In the genomic region with DNA sequence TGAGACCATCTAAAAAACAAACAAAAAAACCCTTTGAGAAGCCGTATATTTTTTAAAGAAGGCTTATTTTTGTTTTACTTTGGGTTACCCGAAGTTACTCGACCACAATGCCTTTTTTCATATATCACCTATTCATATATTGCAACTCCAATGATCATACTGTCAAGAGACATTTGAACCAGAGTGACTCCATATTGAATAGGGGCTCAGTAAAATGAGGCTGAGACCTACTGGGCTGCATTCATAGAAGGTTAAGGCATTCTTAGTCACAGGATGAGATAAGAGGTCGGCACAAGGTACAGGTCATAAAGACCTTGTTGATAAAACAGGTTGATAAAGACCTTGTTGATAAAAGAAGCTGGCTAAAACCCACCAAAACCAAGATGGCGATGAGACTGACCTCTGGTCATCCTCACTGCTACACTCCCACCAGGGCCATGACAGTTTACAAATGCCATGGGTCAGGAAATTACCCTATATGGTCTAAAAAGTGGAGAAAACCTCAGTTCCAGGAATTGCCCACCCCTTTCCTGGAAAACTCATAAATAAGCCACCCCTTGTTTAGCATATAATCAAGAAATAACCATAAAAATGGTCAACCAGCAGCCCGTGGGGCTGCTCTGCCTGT, we compare ENCODE assay signal across 1 cellular context.
A peak's percentile ranks its signal among the peaks of the same experiment; 100 is the strongest.
TF ChIP-seq lines count a peak whose summit lies in the region.

No MANE protein-coding gene starts in this region.

TF ChIP-seq in K562, 482 proteins besides CTCF, POLR2A, EP300 and RAD21 (continued from another document):
- TF ChIP-seq, protein P1, sequence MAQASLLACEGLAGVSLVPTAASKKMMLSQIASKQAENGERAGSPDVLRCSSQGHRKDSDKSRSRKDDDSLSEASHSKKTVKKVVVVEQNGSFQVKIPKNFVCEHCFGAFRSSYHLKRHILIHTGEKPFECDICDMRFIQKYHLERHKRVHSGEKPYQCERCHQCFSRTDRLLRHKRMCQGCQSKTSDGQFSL (CRISPR knock-in tag; IDR thresholded peaks at IDR 0.05): no peak
- TF ChIP-seq, protein P1 (tag; IDR thresholded peaks at IDR 0.05): peak in 1 of 2 experiments; percentile 100; a peak in 2 of 4 replicates
- no peak for TF ChIP-seq SRSF9 (IDR thresholded peaks at IDR 0.05; ENCODE audit: borderline replicate concordance, low read depth, low read length)
- TF ChIP-seq ZFPM2 (CRISPR knock-in tag; IDR thresholded peaks at IDR 0.05): peak; percentile 95; the same call in 1 of the 2 replicates
- TF ChIP-seq ASH1L (IDR thresholded peaks at IDR 0.05; ENCODE audit: borderline replicate concordance, low read depth, partially characterized antibody): no peak
- no peak for TF ChIP-seq RBM22 (IDR thresholded peaks at IDR 0.05; ENCODE audit: low read depth, low read length, poor library complexity, severe bottlenecking)
- TF ChIP-seq ZNF239 (CRISPR knock-in tag; IDR thresholded peaks at IDR 0.05): peak; percentile 94
- TF ChIP-seq, protein P2, sequence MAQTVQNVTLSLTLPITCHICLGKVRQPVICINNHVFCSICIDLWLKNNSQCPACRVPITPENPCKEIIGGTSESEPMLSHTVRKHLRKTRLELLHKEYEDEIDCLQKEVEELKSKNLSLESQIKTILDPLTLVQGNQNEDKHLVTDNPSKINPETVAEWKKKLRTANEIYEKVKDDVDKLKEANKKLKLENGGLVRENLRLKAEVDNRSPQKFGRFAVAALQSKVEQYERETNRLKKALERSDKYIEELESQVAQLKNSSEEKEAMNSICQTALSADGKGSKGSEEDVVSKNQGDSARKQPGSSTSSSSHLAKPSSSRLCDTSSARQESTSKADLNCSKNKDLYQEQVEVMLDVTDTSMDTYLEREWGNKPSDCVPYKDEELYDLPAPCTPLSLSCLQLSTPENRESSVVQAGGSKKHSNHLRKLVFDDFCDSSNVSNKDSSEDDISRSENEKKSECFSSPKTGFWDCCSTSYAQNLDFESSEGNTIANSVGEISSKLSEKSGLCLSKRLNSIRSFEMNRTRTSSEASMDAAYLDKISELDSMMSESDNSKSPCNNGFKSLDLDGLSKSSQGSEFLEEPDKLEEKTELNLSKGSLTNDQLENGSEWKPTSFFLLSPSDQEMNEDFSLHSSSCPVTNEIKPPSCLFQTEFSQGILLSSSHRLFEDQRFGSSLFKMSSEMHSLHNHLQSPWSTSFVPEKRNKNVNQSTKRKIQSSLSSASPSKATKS (CRISPR knock-in tag; IDR thresholded peaks at IDR 0.05): 0 out of 2 replicates have a peak, but pooled peaks have one; percentile 52
- peak; percentile 99 for TF ChIP-seq HDAC8 (tag; IDR thresholded peaks at IDR 0.05)
- TF ChIP-seq HIVEP1 (CRISPR knock-in tag; IDR thresholded peaks at IDR 0.05): peak; percentile 96
- TF ChIP-seq RNF2 (IDR thresholded peaks at IDR 0.05): no peak
- TF ChIP-seq, protein P3, sequence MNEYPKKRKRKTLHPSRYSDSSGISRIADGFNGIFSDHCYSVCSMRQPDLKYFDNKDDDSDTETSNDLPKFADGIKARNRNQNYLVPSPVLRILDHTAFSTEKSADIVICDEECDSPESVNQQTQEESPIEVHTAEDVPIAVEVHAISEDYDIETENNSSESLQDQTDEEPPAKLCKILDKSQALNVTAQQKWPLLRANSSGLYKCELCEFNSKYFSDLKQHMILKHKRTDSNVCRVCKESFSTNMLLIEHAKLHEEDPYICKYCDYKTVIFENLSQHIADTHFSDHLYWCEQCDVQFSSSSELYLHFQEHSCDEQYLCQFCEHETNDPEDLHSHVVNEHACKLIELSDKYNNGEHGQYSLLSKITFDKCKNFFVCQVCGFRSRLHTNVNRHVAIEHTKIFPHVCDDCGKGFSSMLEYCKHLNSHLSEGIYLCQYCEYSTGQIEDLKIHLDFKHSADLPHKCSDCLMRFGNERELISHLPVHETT (CRISPR knock-in tag; conservative IDR thresholded peaks at IDR 0.05 in 1 of 2, IDR thresholded peaks at IDR 0.05 in 1 of 2): peak in 1 of 2 experiments; percentile 99; a peak in 2 of 4 replicates
- no peak for TF ChIP-seq NR2C2 (CRISPR knock-in tag; IDR thresholded peaks at IDR 0.05)
- TF ChIP-seq NR2C2 (tag; IDR thresholded peaks at IDR 0.05): peak; percentile 91
- 0 out of 2 replicates have a peak, but pooled peaks have one; percentile 47 for TF ChIP-seq FOXJ2 (tag; IDR thresholded peaks at IDR 0.05)
- TF ChIP-seq E2F3 (CRISPR knock-in tag; IDR thresholded peaks at IDR 0.05): peak; percentile 93
- TF ChIP-seq, protein P4, sequence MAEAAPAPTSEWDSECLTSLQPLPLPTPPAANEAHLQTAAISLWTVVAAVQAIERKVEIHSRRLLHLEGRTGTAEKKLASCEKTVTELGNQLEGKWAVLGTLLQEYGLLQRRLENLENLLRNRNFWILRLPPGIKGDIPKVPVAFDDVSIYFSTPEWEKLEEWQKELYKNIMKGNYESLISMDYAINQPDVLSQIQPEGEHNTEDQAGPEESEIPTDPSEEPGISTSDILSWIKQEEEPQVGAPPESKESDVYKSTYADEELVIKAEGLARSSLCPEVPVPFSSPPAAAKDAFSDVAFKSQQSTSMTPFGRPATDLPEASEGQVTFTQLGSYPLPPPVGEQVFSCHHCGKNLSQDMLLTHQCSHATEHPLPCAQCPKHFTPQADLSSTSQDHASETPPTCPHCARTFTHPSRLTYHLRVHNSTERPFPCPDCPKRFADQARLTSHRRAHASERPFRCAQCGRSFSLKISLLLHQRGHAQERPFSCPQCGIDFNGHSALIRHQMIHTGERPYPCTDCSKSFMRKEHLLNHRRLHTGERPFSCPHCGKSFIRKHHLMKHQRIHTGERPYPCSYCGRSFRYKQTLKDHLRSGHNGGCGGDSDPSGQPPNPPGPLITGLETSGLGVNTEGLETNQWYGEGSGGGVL (CRISPR knock-in tag; IDR thresholded peaks at IDR 0.05): peak; percentile 61
- TF ChIP-seq ILK (tag; IDR thresholded peaks at IDR 0.05; ENCODE audit: borderline replicate concordance, low read depth): peak; percentile 99
- TF ChIP-seq ZNF830 (CRISPR knock-in tag; IDR thresholded peaks at IDR 0.05): 0 out of 2 replicates have a peak, but pooled peaks have one; percentile 17
- peak; percentile 99 for TF ChIP-seq ZNF584 (CRISPR knock-in tag; IDR thresholded peaks at IDR 0.05; ENCODE audit: low read depth)
- TF ChIP-seq, protein P5, sequence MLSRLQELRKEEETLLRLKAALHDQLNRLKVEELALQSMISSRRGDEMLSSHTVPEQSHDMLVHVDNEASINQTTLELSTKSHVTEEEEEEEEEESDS (CRISPR knock-in tag; IDR thresholded peaks at IDR 0.05): peak; percentile 58
- TF ChIP-seq ZNF140 (CRISPR knock-in tag; IDR thresholded peaks at IDR 0.05): peak; percentile 96
- peak; percentile 95 for TF ChIP-seq ZKSCAN8 (CRISPR knock-in tag; IDR thresholded peaks at IDR 0.05)
- TF ChIP-seq BACH1 (tag; IDR thresholded peaks at IDR 0.05): peak; percentile 98
- TF ChIP-seq, protein P6, sequence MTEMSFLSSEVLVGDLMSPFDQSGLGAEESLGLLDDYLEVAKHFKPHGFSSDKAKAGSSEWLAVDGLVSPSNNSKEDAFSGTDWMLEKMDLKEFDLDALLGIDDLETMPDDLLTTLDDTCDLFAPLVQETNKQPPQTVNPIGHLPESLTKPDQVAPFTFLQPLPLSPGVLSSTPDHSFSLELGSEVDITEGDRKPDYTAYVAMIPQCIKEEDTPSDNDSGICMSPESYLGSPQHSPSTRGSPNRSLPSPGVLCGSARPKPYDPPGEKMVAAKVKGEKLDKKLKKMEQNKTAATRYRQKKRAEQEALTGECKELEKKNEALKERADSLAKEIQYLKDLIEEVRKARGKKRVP (CRISPR knock-in tag; IDR thresholded peaks at IDR 0.05): peak; percentile 64
- TF ChIP-seq GTF2A2 (tag; IDR thresholded peaks at IDR 0.05): peak; percentile 99
- TF ChIP-seq ZNF707 (CRISPR knock-in tag; conservative IDR thresholded peaks at IDR 0.05): peak; percentile 41; the same call in 1 of the 2 replicates
- TF ChIP-seq ZNF589 (CRISPR knock-in tag; IDR thresholded peaks at IDR 0.05; ENCODE audit: low read depth): peak; percentile 100
- no peak for TF ChIP-seq RFX5 (IDR thresholded peaks at IDR 0.05; ENCODE audit: low read depth, low read length)
- TF ChIP-seq JUND (IDR thresholded peaks at IDR 0.05; ENCODE audit: borderline replicate concordance, low read depth, low read length): no peak
- peak; percentile 69; the same call in 2 of the 3 replicates for TF ChIP-seq JUND (tag; IDR thresholded peaks at IDR 0.05; ENCODE audit: borderline replicate concordance, low read depth, low read length)
- peak; percentile 99 for TF ChIP-seq SMAD3 (CRISPR knock-in tag; conservative IDR thresholded peaks at IDR 0.05)
- 0 out of 2 replicates have a peak, but pooled peaks have one; percentile 38 for TF ChIP-seq ELF4 (CRISPR knock-in tag; IDR thresholded peaks at IDR 0.05)
- TF ChIP-seq, protein P7, sequence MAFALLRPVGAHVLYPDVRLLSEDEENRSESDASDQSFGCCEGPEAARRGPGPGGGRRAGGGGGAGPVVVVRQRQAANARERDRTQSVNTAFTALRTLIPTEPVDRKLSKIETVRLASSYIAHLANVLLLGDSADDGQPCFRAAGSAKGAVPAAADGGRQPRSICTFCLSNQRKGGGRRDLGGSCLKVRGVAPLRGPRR (CRISPR knock-in tag; IDR thresholded peaks at IDR 0.05): peak; percentile 80; the same call in 1 of the 2 replicates
